In genomic region chr19:47430041-47430802, GRCh38 we compare ENCODE assay signal across 8 cellular contexts. TPM values are rescaled to one million over a fixed set of nuclear protein-coding genes. Genes with fewer than 3 reads are reported as not detected.
DNase-seq lines count a peak whose midpoint lies in the region; ATAC-seq, FAIRE-seq and TF ChIP-seq lines count a peak whose summit lies in the region.

No MANE protein-coding gene starts in this region.

- FAIRE-seq in astrocyte (lab: Jason Lieb, UNC) = no peak

- no peaks in the 10 kb centered on the region for H3K36me3 Mint-ChIP-seq in activated T-cell treated with anti-CD3 and anti-CD28 coated beads, Interleukin-2, amount 50 U/mL, for 4 hours (ENCODE audit: insufficient read depth)
- H3K36me3 Mint-ChIP-seq in astrocyte (ENCODE audit: low read depth, unreplicated experiment) = no peaks in the 10 kb centered on the region

- intact Hi-C loops in thyroid gland (cut with DNase I) = loop anchor here (10.0 kb wide), 1 partner anchor 85 kb away; the partner anchor contains the start of gene NAPA
- intact Hi-C loops in posterior vena cava (cut with DNase I) = loop anchor here in 1 of 2 donors (1.0 kb wide), 1 partner anchor 47 kb away; no protein-coding TSS in a partner anchor

- H3K4me2 ChIP-seq in astrocyte (ENCODE audit: low read length) = peak overlapping the region; percentile 84

- no peaks in the 10 kb centered on the region for H3K79me2 ChIP-seq in astrocyte (ENCODE audit: insufficient read depth, low read length)

- TF ChIP-seq POLR2A in thyroid gland (IDR thresholded peaks at IDR 0.05) = no peak

- peak overlapping the region; percentile 92 for H2AFZ ChIP-seq in astrocyte (ENCODE audit: low read depth, low read length)

- no peak overlapping the region for H3K27ac ChIP-seq in astrocyte (ENCODE audit: low read depth, low read length)
- H3K27ac ChIP-seq in thyroid gland = no peak overlapping the region

- WGBS in thyroid gland, 2 donors = 7 to 26% methylated on average over 11 to 60 of the region's 69 CpGs

- H3K4me1 Mint-ChIP-seq in activated T-cell treated with anti-CD3 and anti-CD28 coated beads, Interleukin-2, amount 50 U/mL, for 4 hours (ENCODE audit: low read depth) = peaks cover 11% of the 10 kb centered on the region
- peaks cover 2% of the 10 kb centered on the region for H3K4me1 Mint-ChIP-seq in astrocyte (ENCODE audit: low read depth, unreplicated experiment)

- peaks cover 6% of the 10 kb centered on the region for H4K20me1 ChIP-seq in astrocyte (ENCODE audit: insufficient read depth, low read length)

- H3K27me3 ChIP-seq in astrocyte (ENCODE audit: insufficient read depth, low read length) (peaks cover 8% of the 10 kb centered on the region), thyroid gland (peaks cover 20% of the 10 kb centered on the region)

- TF ChIP-seq CTCF in astrocyte (IDR thresholded peaks at IDR 0.05; ENCODE audit: insufficient read depth, low read depth, low read length) (no peak), thyroid gland (IDR thresholded peaks at IDR 0.05) (peak in 4 of 6 experiments; percentile 13 to 31 (median 20))

- H3K9me3 Mint-ChIP-seq in activated T-cell treated with anti-CD3 and anti-CD28 coated beads, Interleukin-2, amount 50 U/mL, for 4 hours = no peaks in the 10 kb centered on the region
- H3K9me3 Mint-ChIP-seq in astrocyte (ENCODE audit: unreplicated experiment) = peaks cover 4% of the 10 kb centered on the region

- H3K9me3 ChIP-seq in astrocyte (ENCODE audit: insufficient read depth, low read depth, low read length) (no peaks in the 10 kb centered on the region), thyroid gland (no peaks in the 10 kb centered on the region)

- H3K27me3 Mint-ChIP-seq in activated T-cell treated with anti-CD3 and anti-CD28 coated beads, Interleukin-2, amount 50 U/mL, for 4 hours (ENCODE audit: low read depth) = peaks cover 48% of the 10 kb centered on the region
- peaks cover 13% of the 10 kb centered on the region for H3K27me3 Mint-ChIP-seq in astrocyte (ENCODE audit: low read depth, unreplicated experiment)

- H3K9ac ChIP-seq in astrocyte (ENCODE audit: low read length) = peak overlapping the region; percentile 45

- peaks cover 16% of the 10 kb centered on the region for H3K4me1 ChIP-seq in astrocyte (ENCODE audit: insufficient read depth, low read length)
- H3K4me1 ChIP-seq in thyroid gland = peaks cover 9 to 19% of the 10 kb centered on the region in 2 donors

- peak overlapping the region; percentile 39 for H3K4me3 ChIP-seq in astrocyte (ENCODE audit: insufficient read depth, low read depth, low read length)
- no peak overlapping the region for H3K4me3 ChIP-seq in thyroid gland (replicated peaks in 1 of 3)

- no peaks in the 10 kb centered on the region for H3K36me3 ChIP-seq in astrocyte (ENCODE audit: insufficient read depth, low read length)
- no peaks in the 10 kb centered on the region for H3K36me3 ChIP-seq in thyroid gland

- peak overlapping the region; percentile 66 for H3K27ac Mint-ChIP-seq in astrocyte (ENCODE audit: unreplicated experiment)

- DNase-seq in activated T-cell treated with anti-CD3 and anti-CD28 coated beads, Interleukin-2, amount 50 U/mL, for 4 hours = no peak
- DNase-seq in activated T-cell treated with anti-CD3 and anti-CD28 coated beads for 4 hours = no peak
- DNase-seq in astrocyte (ENCODE audit: low read depth) = peak; percentile 32
- peak; percentile 60 for DNase-seq in kidney tubule cell (ENCODE audit: low spot score)
- peak; percentile 53 for DNase-seq in thyroid gland
- no peak for DNase-seq in posterior vena cava (ENCODE audit: low spot score)
- no peak for DNase-seq in NCI-H2081 (lab: John Stamatoyannopoulos, UW)
- no peak for DNase-seq in SKM-1 (lab: John Stamatoyannopoulos, UW; ENCODE audit: unreplicated experiment)

- peak overlapping the region; percentile 38 for H3K4me3 Mint-ChIP-seq in activated T-cell treated with anti-CD3 and anti-CD28 coated beads, Interleukin-2, amount 50 U/mL, for 4 hours
- H3K4me3 Mint-ChIP-seq in astrocyte (ENCODE audit: unreplicated experiment) = no peak overlapping the region

- peak; percentile 37 to 39 for ATAC-seq in activated T-cell treated with anti-CD3 and anti-CD28 coated beads, Interleukin-2, amount 50 U/mL, for 4 hours

RNA-seq across cellular contexts. Expression of gene MEIS3, which starts 10.9 kb away (rescaled TPM):
- total RNA-seq in activated T-cell treated with anti-CD3 and anti-CD28 coated beads, Interleukin-2, amount 50 U/mL, for 4 hours = under 1 TPM in 1 of 3 donors, not detected in 2; 0.16 TPM
- 71.1 and 93.7 TPM in 2 replicates for total RNA-seq in astrocyte
- 10 to 100 TPM in 1 of 4 donors, 1 to 10 TPM in 3; 3.6 to 15.3 (median 6.1) TPM for total RNA-seq in thyroid gland
- 10 to 100 TPM; 24.3 to 26.0 TPM for total RNA-seq in posterior vena cava

RNA-seq across cellular contexts. Expression of gene SLC8A2, which starts 41.5 kb away (rescaled TPM):
- under 1 TPM in 1 of 3 donors, not detected in 2; 0.05 TPM for total RNA-seq in activated T-cell treated with anti-CD3 and anti-CD28 coated beads, Interleukin-2, amount 50 U/mL, for 4 hours
- total RNA-seq in astrocyte = 3.3 and 9.6 TPM in 2 replicates
- total RNA-seq in thyroid gland = under 1 TPM in 2 of 4 donors, not detected in 2; 0.29 to 0.59 TPM
- total RNA-seq in posterior vena cava = under 1 TPM; 0.56 to 0.67 TPM

RNA-seq across cellular contexts. Expression of gene KPTN, which starts 53.8 kb away (rescaled TPM):
- total RNA-seq in activated T-cell treated with anti-CD3 and anti-CD28 coated beads, Interleukin-2, amount 50 U/mL, for 4 hours = 10 to 100 TPM; 12.3 to 17.4 (median 14.9) TPM
- total RNA-seq in astrocyte (13.2 and 15.9 TPM in 2 replicates), thyroid gland (1 to 10 TPM; 7.0 to 8.9 (median 7.3) TPM), posterior vena cava (1 to 10 TPM; 6.5 to 7.9 TPM)

Comparison
In these comparisons a context has a peak if more than half of its experiments do, and no peak if none do; other contexts are left out.
1. DNase-seq: peak in astrocyte (single experiment), kidney tubule cell (single experiment) and thyroid gland (2 of 2); none in activated T-cell treated with anti-CD3 and anti-CD28 coated beads, Interleukin-2, amount 50 U/mL, for 4 hours (single experiment), activated T-cell treated with anti-CD3 and anti-CD28 coated beads for 4 hours (single experiment), posterior vena cava (single experiment), NCI-H2081 (0 of 2) and SKM-1 (single experiment).